ENCODE assay signal across 1 cellular context in genomic region chr1:27928216-27928954, GRCh38.
TF ChIP-seq lines count a peak whose summit lies in the region.

No MANE protein-coding gene starts in this region.

TF ChIP-seq in K562, 482 proteins besides CTCF, POLR2A, EP300 and RAD21:
- TF ChIP-seq RREB1 (CRISPR knock-in tag; IDR thresholded peaks at IDR 0.05), result no peak
- no peak for TF ChIP-seq ASH1L (IDR thresholded peaks at IDR 0.05; ENCODE audit: borderline replicate concordance, low read depth, partially characterized antibody)
- peak; percentile 30; the same call in 1 of the 2 replicates for TF ChIP-seq ZBTB7A (IDR thresholded peaks at IDR 0.05; ENCODE audit: borderline replicate concordance, control insufficient read depth, low read depth, low read length)
- no peak for TF ChIP-seq CXXC5 (CRISPR knock-in tag; IDR thresholded peaks at IDR 0.05)
- peak; percentile 99 for TF ChIP-seq ZNF121 (CRISPR knock-in tag; conservative IDR thresholded peaks at IDR 0.05)
- no peak for TF ChIP-seq MCM5 (IDR thresholded peaks at IDR 0.05; ENCODE audit: low read depth)
- TF ChIP-seq RBM25 (IDR thresholded peaks at IDR 0.05; ENCODE audit: low read depth, low read length, severe bottlenecking), result peak; percentile 76
- no peak for TF ChIP-seq MGA (IDR thresholded peaks at IDR 0.05)
- no peak for TF ChIP-seq ZBTB17 (CRISPR knock-in tag; IDR thresholded peaks at IDR 0.05)
- TF ChIP-seq USF1 (CRISPR knock-in tag; IDR thresholded peaks at IDR 0.05), result no peak
- no peak for TF ChIP-seq ZNF277 (CRISPR knock-in tag; IDR thresholded peaks at IDR 0.05; ENCODE audit: borderline replicate concordance)
- no peak for TF ChIP-seq RBM39 (optimal IDR thresholded peaks at IDR 0.05; ENCODE audit: low read depth, low read length)
- no peak for TF ChIP-seq PHTF2 (CRISPR knock-in tag; IDR thresholded peaks at IDR 0.05)
- no peak for TF ChIP-seq PPARD (CRISPR knock-in tag; IDR thresholded peaks at IDR 0.05)
- no peak for TF ChIP-seq ZNF324 (CRISPR knock-in tag; IDR thresholded peaks at IDR 0.05)
- TF ChIP-seq ATF7 (IDR thresholded peaks at IDR 0.05), result no peak
- TF ChIP-seq FOXJ2 (tag; IDR thresholded peaks at IDR 0.05), result no peak
- no peak for TF ChIP-seq RFX1 (IDR thresholded peaks at IDR 0.05)
- peak; percentile 62; the same call in 1 of the 2 replicates for TF ChIP-seq BCOR (IDR thresholded peaks at IDR 0.05)
- TF ChIP-seq NCOA4 (IDR thresholded peaks at IDR 0.05; ENCODE audit: partially characterized antibody), result no peak
- TF ChIP-seq THRAP3 (IDR thresholded peaks at IDR 0.05; ENCODE audit: borderline replicate concordance), result no peak
- TF ChIP-seq ZNF232 (CRISPR knock-in tag; IDR thresholded peaks at IDR 0.05), result no peak
- TF ChIP-seq CREB3 (tag; conservative IDR thresholded peaks at IDR 0.05; ENCODE audit: low read depth), result no peak
- no peak for TF ChIP-seq ZNF77 (CRISPR knock-in tag; IDR thresholded peaks at IDR 0.05)
